8 cellular contexts compared by ENCODE assay signal in the genomic region with DNA sequence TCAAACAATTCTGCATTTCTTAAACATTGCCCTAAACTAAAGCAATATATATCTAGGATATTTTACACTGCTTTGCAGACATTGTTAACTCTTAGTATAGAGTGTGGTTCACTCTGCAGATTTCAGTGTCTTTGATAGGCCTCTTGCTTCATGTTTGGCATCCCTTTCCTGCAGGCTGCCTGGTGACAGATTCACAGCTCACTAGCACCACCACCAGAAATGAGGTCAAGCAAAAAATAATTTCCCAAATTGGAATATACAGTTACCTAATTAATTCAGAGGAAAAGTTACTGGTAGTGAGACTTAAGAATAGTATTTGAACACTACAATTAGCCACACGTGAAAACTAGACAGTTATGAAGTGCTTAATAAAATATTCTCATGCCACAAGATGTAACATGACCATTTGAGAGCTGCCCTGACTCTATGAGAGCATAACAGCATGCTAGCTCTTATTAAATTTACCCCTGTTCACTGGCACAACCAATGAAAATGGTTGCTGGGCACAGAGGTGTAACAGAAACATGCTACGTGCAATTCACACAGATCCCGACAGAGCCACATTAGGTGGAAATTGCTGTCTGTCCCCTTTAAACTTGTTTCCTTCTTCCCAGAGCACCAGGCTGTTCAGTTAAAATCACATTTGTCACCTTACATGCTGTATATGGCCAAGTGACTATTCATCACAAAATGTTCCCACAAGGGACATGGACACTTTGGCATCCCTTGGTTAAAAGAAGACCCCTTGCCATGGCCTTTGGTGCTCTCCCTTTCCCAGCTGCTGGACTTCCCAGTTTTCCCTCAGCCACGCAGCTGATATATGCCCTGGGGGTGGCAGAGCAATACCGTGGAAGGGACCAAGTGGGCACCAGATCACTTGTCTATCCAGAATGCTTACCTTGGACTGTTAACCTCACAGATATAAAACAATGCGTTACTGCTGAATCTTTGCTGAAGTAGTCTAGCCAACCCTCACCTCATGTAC. TPM values are rescaled to one million over a fixed set of nuclear protein-coding genes. Genes with fewer than 3 reads are reported as not detected.
A peak's percentile ranks its signal among the peaks of the same experiment; 100 is the strongest.
DNase-seq lines count a peak whose midpoint lies in the region; TF ChIP-seq lines count a peak whose summit lies in the region.

No MANE protein-coding gene starts in this region.

- no peak overlapping the region for H3K4me2 ChIP-seq in mesenchymal stem cell (ENCODE audit: low read length, poor library complexity, severe bottlenecking)

- no peaks in the 10 kb centered on the region for H3K79me1 ChIP-seq in mesenchymal stem cell (replicated peaks; ENCODE audit: low read length, poor library complexity, severe bottlenecking)

- no peak overlapping the region for H2BK12ac ChIP-seq in mesenchymal stem cell (ENCODE audit: low read length in 2 of 2)

- no peak overlapping the region for H3K18ac ChIP-seq in mesenchymal stem cell (ENCODE audit: low read depth in 1 of 2, low read length in 2 of 2)

- H3K4me3 ChIP-seq in mesenchymal stem cell (ENCODE audit: insufficient read depth in 1 of 2, low read depth in 1 of 2, low read length in 2 of 2) (no peak overlapping the region), prostate gland (no peak overlapping the region)

- H2BK120ac ChIP-seq in mesenchymal stem cell (ENCODE audit: low read depth, low read length) = no peak overlapping the region

- 71% methylated on average over 6 of the region's 6 CpGs for WGBS in mesenchymal stem cell
- 68% methylated on average over 6 of the region's 6 CpGs for WGBS in prostate gland

- H3K4me1 ChIP-seq in mesenchymal stem cell (ENCODE audit: control insufficient read depth, insufficient read depth, low read depth, low read length) (no peaks in the 10 kb centered on the region), prostate gland (replicated peaks) (no peaks in the 10 kb centered on the region)

- H2AK5ac ChIP-seq in mesenchymal stem cell (ENCODE audit: low read length, severe bottlenecking) = no peak overlapping the region

- DNase-seq in DMS114 treated with DMSO at 0.1 percent for 48 hours (lab: John Stamatoyannopoulos, UW; ENCODE audit: unreplicated experiment) (peak; percentile 12), T47D (ENCODE audit: low read depth in 1 of 2, low spot score in 1 of 2) (peak; percentile 4 to 38), mesenchymal stem cell (peak; percentile 11), prostate gland (ENCODE audit: low spot score) (no peak), GM20000 (ENCODE audit: low spot score) (no peak), NCI-H1930 (lab: John Stamatoyannopoulos, UW) (no peak)
- DNase-seq in activated naive CD4-positive, alpha-beta T cell treated with anti-CD3 and anti-CD28 coated beads, Interleukin-2, amount 50 U/mL, for 16 hours = no peak

- no peak overlapping the region for H4K91ac ChIP-seq in mesenchymal stem cell (ENCODE audit: low read length)

- H3K23ac ChIP-seq in mesenchymal stem cell (ENCODE audit: low read length in 2 of 2) = no peak overlapping the region

- in situ Hi-C loops in T47D (cut with HindIII; ENCODE audit: low pct_unique_long_range_greater_than_20kb, low sequenced_read_pairs) = no loop called here

- no peak for TF ChIP-seq POLR2A in prostate gland (IDR thresholded peaks at IDR 0.05)

- no peak overlapping the region for H3K14ac ChIP-seq in mesenchymal stem cell (ENCODE audit: low read length in 2 of 2)

- H3K36me3 ChIP-seq in mesenchymal stem cell (ENCODE audit: control insufficient read depth in 1 of 2, insufficient read depth in 2 of 2, low read depth in 1 of 2, low read length in 2 of 2) = no peaks in the 10 kb centered on the region
- H3K36me3 ChIP-seq in prostate gland = no peaks in the 10 kb centered on the region

- intact Hi-C loops in prostate gland (cut with DNase I) = no loop called here

- H3K9me3 ChIP-seq in mesenchymal stem cell (ENCODE audit: control insufficient read depth, low read length) (no peaks in the 10 kb centered on the region), prostate gland (no peaks in the 10 kb centered on the region)

- H4K8ac ChIP-seq in mesenchymal stem cell (ENCODE audit: low read length) = no peak overlapping the region

- H3K27me3 ChIP-seq in mesenchymal stem cell (ENCODE audit: control insufficient read depth in 1 of 2, insufficient read depth in 1 of 2, low read length in 2 of 2) (peaks cover 0 to 5% of the 10 kb centered on the region in 2 experiments), prostate gland (replicated peaks; ENCODE audit: insufficient read depth) (no peaks in the 10 kb centered on the region)

- no peak overlapping the region for H3K4ac ChIP-seq in mesenchymal stem cell (ENCODE audit: low read depth in 1 of 2, low read length in 2 of 2)

- H2BK15ac ChIP-seq in mesenchymal stem cell (ENCODE audit: low read depth, poor library complexity, severe bottlenecking) = no peak overlapping the region

- H3K27ac ChIP-seq in mesenchymal stem cell (ENCODE audit: low read length, poor library complexity, severe bottlenecking) (no peak overlapping the region), prostate gland (no peak overlapping the region)

- no peak overlapping the region for H2AFZ ChIP-seq in mesenchymal stem cell (ENCODE audit: low read depth, low read length)

- peak; percentile 36; the same call in 1 of the 2 replicates for TF ChIP-seq CTCF in LNCAP (IDR thresholded peaks at IDR 0.05)
- TF ChIP-seq CTCF in prostate gland (IDR thresholded peaks at IDR 0.05) = peak in 2 of 4 experiments; percentile 8 to 36
- TF ChIP-seq CTCF in GM20000 (IDR thresholded peaks at IDR 0.05; ENCODE audit: extremely low read depth, missing control alignments) = no peak

- no peak overlapping the region for H2BK5ac ChIP-seq in mesenchymal stem cell (ENCODE audit: low read depth, low read length, poor library complexity, severe bottlenecking)

- no peak overlapping the region for H3K9ac ChIP-seq in mesenchymal stem cell (ENCODE audit: low read length)

RNA-seq across cellular contexts. Expression of a gene that starts 35.7 kb away (rescaled TPM):
- 0.11 TPM for polyA plus RNA-seq in mesenchymal stem cell (2013, experiment 1 of 2)
- 0.12 TPM for polyA plus RNA-seq in mesenchymal stem cell (2013, experiment 2 of 2)
- 10 to 100 TPM in 1 of 2 donors, 1 to 10 TPM in 1; 5.9 to 12.8 TPM for total RNA-seq in prostate gland

Comparison
In these comparisons a context has a peak if more than half of its experiments do, and no peak if none do; other contexts are left out.
1. DNase-seq: peak in DMS114 treated with DMSO at 0.1 percent for 48 hours (single experiment), T47D (2 of 2) and mesenchymal stem cell (single experiment); none in prostate gland (single experiment), GM20000 (single experiment), activated naive CD4-positive, alpha-beta T cell treated with anti-CD3 and anti-CD28 coated beads, Interleukin-2, amount 50 U/mL, for 16 hours (single experiment) and NCI-H1930 (0 of 2).